8 cellular contexts compared by ENCODE assay signal in the genomic region with DNA sequence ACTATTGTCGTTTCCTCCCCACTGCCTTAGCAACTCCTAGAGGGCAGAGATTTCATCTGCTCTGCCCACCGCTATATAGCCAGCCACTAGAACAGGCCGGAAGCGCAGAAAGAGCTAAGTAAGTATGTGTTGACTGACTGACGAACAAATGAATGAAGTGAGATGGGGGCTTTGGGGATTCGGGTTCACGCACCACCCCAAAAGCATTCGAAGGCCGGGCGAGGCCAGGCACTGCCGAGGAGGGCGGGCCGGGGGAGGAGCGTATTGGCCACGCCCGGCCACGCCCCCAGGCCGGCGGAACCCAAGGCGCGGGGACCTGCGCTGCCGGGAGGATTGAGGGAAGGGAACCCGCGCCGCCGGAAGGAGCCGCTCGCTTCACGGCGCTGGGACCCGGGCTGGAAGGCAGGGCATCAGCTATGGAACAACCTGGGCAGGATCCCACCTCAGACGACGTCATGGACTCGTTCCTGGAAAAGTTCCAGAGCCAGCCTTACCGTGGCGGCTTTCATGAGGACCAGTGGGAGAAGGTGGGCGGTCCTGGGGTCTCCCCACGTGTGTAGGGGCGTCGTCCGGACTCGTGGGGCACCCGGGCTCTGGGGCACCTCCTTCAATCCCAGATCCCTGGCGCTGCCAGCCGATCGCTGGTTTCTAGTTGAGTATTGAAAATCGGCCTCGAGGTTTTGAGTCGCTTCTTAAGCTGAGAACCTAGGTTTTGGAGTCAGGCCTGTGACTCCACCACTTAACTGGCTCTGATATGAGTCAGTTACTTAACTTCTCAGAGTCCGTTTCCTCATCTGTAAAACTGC. TPM values are rescaled to one million over a fixed set of nuclear protein-coding genes. Genes with fewer than 3 reads are reported as not detected.
DNase-seq lines count a peak whose midpoint lies in the region; ATAC-seq and TF ChIP-seq lines count a peak whose summit lies in the region.

A gene with protein sequence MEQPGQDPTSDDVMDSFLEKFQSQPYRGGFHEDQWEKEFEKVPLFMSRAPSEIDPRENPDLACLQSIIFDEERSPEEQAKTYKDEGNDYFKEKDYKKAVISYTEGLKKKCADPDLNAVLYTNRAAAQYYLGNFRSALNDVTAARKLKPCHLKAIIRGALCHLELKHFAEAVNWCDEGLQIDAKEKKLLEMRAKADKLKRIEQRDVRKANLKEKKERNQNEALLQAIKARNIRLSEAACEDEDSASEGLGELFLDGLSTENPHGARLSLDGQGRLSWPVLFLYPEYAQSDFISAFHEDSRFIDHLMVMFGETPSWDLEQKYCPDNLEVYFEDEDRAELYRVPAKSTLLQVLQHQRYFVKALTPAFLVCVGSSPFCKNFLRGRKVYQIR (plus strand): TSS at position 369 of the 806 bp plus-strand sequence. CDS start 48 bp downstream, at position 417.

- no peaks in the 10 kb centered on the region for H3K9me3 ChIP-seq in BLaER1 treated with 17β-estradiol and CSF1 and Interleukin-3, amounts not matched to agents 10 nM and 100 nM (replicated peaks in 1 of 11)
- no peaks in the 10 kb centered on the region for H3K9me3 ChIP-seq in right lobe of liver

- H4K20me1 ChIP-seq in BLaER1 treated with 17β-estradiol and CSF1 and Interleukin-3, amounts not matched to agents 10 nM and 100 nM, result peaks cover 0 to 6% (median 0%) of the 10 kb centered on the region in 11 experiments; a peak in 1 of 22 replicates

- intact Hi-C loops in dorsolateral prefrontal cortex (cut with DNase I) (loop anchor here (1.0 to 10.0 kb wide), 4 partner anchors 47 to 171 kb away; a partner anchor contains a TSS), right lobe of liver (cut with DNase I) (no loop called here)

- peak within 1 kb of the TSS; percentile 73 to 91 (median 84) for H3K4me2 ChIP-seq in BLaER1 treated with 17β-estradiol and CSF1 and Interleukin-3, amounts not matched to agents 10 nM and 100 nM

- DNase-seq in NCI-H69 (lab: John Stamatoyannopoulos, UW) (peak; percentile 87), dorsolateral prefrontal cortex (peak; percentile 71 to 92 (median 82)), right lobe of liver (peak; percentile 85 to 87 (median 85))
- peak; percentile 78 to 83 for DNase-seq in activated CD4-positive, alpha-beta T cell treated with anti-CD3 and anti-CD28 coated beads, Interleukin-2, amount 50 U/mL, for 48 hours
- peak; percentile 83 for DNase-seq in stimulated activated CD4-positive, alpha-beta T cell treated with anti-CD3 and anti-CD28 coated beads, Interleukin-4, amount 100 ng/mL, for 24 hours

- TF ChIP-seq POLR2A in right lobe of liver (IDR thresholded peaks at IDR 0.05), result peak; percentile 60

- peak within 1 kb of the TSS; percentile 69 to 97 (median 89) for H3K4me3 ChIP-seq in BLaER1 treated with 17β-estradiol and CSF1 and Interleukin-3, amounts not matched to agents 10 nM and 100 nM
- H3K4me3 ChIP-seq in dorsolateral prefrontal cortex (peak within 1 kb of the TSS; percentile 44 to 100 (median 90)), right lobe of liver (peak within 1 kb of the TSS; percentile 91 to 99 (median 97))

- H3K9ac ChIP-seq in BLaER1 treated with 17β-estradiol and CSF1 and Interleukin-3, amounts not matched to agents 10 nM and 100 nM, result peak within 1 kb of the TSS; percentile 81 to 94 (median 91)

- TF ChIP-seq CTCF in dorsolateral prefrontal cortex (IDR thresholded peaks at IDR 0.05 in 54 of 56, conservative IDR thresholded peaks at IDR 0.05 in 2 of 56; ENCODE audit: low read depth in 1 of 56, partially characterized antibody in 56 of 56), result peak in 39 of 56 donors; percentile 10 to 58 (median 30)
- TF ChIP-seq CTCF in right lobe of liver (IDR thresholded peaks at IDR 0.05), result peak in 1 of 4 donors; percentile 11

- no peaks in the 10 kb centered on the region for H3K27me3 ChIP-seq in BLaER1 treated with 17β-estradiol and CSF1 and Interleukin-3, amounts not matched to agents 10 nM and 100 nM
- no peaks in the 10 kb centered on the region for H3K27me3 ChIP-seq in dorsolateral prefrontal cortex
- H3K27me3 ChIP-seq in right lobe of liver, result no peaks in the 10 kb centered on the region

- ATAC-seq in GM19324 (IDR thresholded peaks at IDR 0.05; ENCODE audit: low FRiP score, unreplicated experiment), result peak; percentile 94
- ATAC-seq in HG03460 (IDR thresholded peaks at IDR 0.05; ENCODE audit: unreplicated experiment), result peak; percentile 96
- peak; percentile 99 to 100 (median 100) for ATAC-seq in right lobe of liver

- H3K36me3 ChIP-seq in BLaER1 treated with 17β-estradiol and CSF1 and Interleukin-3, amounts not matched to agents 10 nM and 100 nM, result peaks cover 27 to 40% (median 34%) of the 10 kb centered on the region in 11 experiments; a peak in 21 of 22 replicates
- H3K36me3 ChIP-seq in right lobe of liver, result peaks cover 0 to 10% (median 5%) of the 10 kb centered on the region in 4 donors

- WGBS in right lobe of liver (ENCODE audit: insufficient coverage, low coverage, low lambda C conversion rate, missing lambda C conversion rate), result under 1% methylated on average over 10 of the region's 51 CpGs

- H3K4me1 ChIP-seq in BLaER1 treated with 17β-estradiol and CSF1 and Interleukin-3, amounts not matched to agents 10 nM and 100 nM, result peaks cover 15 to 22% (median 18%) of the 10 kb centered on the region in 10 experiments
- H3K4me1 ChIP-seq in right lobe of liver, result peaks cover 0 to 16% (median 6%) of the 10 kb centered on the region in 4 donors

- H3K27ac ChIP-seq in BLaER1 treated with 17β-estradiol and CSF1 and Interleukin-3, amounts not matched to agents 10 nM and 100 nM, result peak within 1 kb of the TSS; percentile 51 to 91 (median 86); a peak in 21 of 22 replicates
- H3K27ac ChIP-seq in dorsolateral prefrontal cortex, result peak within 1 kb of the TSS in 54 of 59 donors; percentile 20 to 89 (median 76)
- H3K27ac ChIP-seq in right lobe of liver, result peak within 1 kb of the TSS in 2 of 3 donors; percentile 48

RNA-seq across cellular contexts. Expression of the gene that starts here (rescaled TPM):
- total RNA-seq in dorsolateral prefrontal cortex, result 10 to 100 TPM; 17.2 to 30.3 (median 23.6) TPM
- 10 to 100 TPM in 3 of 6 experiments, 1 to 10 TPM in 3; 8.1 to 19.2 (median 10.0) TPM for total RNA-seq in right lobe of liver

Comparison
In these comparisons a context has a peak if more than half of its experiments do, and no peak if none do; other contexts are left out.
1. Peak in every context shown above with its lines: DNase-seq, ATAC-seq, H3K4me3 ChIP-seq and H3K27ac ChIP-seq.
2. intact Hi-C loops: an anchor here in dorsolateral prefrontal cortex (1.0 to 10.0 kb wide); none called in right lobe of liver.